In genomic region chr1:32992489-32993214, GRCh38 we compare ENCODE assay signal across 8 cellular contexts. TPM values are rescaled to one million over a fixed set of nuclear protein-coding genes. Genes with fewer than 3 reads are reported as not detected.
DNase-seq lines count a peak whose midpoint lies in the region; ATAC-seq and TF ChIP-seq lines count a peak whose summit lies in the region.

No MANE protein-coding gene starts in this region.

- no peaks in the 10 kb centered on the region for H3K36me3 Mint-ChIP-seq in activated naive CD8-positive, alpha-beta T cell

- H3K9me3 ChIP-seq in BLaER1 (no peaks in the 10 kb centered on the region), PC-3 (ENCODE audit: low read length) (no peaks in the 10 kb centered on the region), heart left ventricle (no peaks in the 10 kb centered on the region), skeletal muscle satellite cell (replicated peaks; ENCODE audit: low read length) (no peaks in the 10 kb centered on the region)

- no peaks in the 10 kb centered on the region for H3K27me3 ChIP-seq in BLaER1
- no peaks in the 10 kb centered on the region for H3K27me3 ChIP-seq in PC-3 (ENCODE audit: low read length)
- H3K27me3 ChIP-seq in heart left ventricle: no peaks in the 10 kb centered on the region
- H3K27me3 ChIP-seq in skeletal muscle satellite cell (ENCODE audit: control insufficient read depth, insufficient read depth, low read length): no peaks in the 10 kb centered on the region

- H3K36me3 ChIP-seq in BLaER1 (no peaks in the 10 kb centered on the region), PC-3 (ENCODE audit: low read depth, low read length) (no peaks in the 10 kb centered on the region), heart left ventricle (no peaks in the 10 kb centered on the region), skeletal muscle satellite cell (ENCODE audit: insufficient read depth, low read length) (no peaks in the 10 kb centered on the region)

- peak overlapping the region; percentile 89 for H3K4me2 ChIP-seq in BLaER1
- peak overlapping the region; percentile 55 for H3K4me2 ChIP-seq in PC-3 (ENCODE audit: low read length)
- H3K4me2 ChIP-seq in skeletal muscle satellite cell (ENCODE audit: low read length): peak overlapping the region; percentile 14

- H2AFZ ChIP-seq in PC-3 (ENCODE audit: low read length): no peak overlapping the region

- 58 to 71% (median 61%) methylated on average over 4 to 5 of the region's 5 CpGs for WGBS in heart left ventricle, 4 donors

- H3K4me3 ChIP-seq in BLaER1: peak overlapping the region; percentile 51
- no peak overlapping the region for H3K4me3 ChIP-seq in PC-3 (ENCODE audit: low read length)
- H3K4me3 ChIP-seq in heart left ventricle: no peak overlapping the region
- H3K4me3 ChIP-seq in skeletal muscle satellite cell (ENCODE audit: low read length): peak overlapping the region; percentile 7

- POLR2A ChIA-PET in PC-3 (lab: Charles Lee; ENCODE audit: unreplicated experiment): interaction anchor here (0.5 to 1.1 kb wide), 6 partner anchors 10 to 94 kb away, joined by 3 to 15 read pairs (median 3); partner anchors contain the start of gene RNF19B

- H3F3A ChIP-seq in PC-3 (ENCODE audit: low read length, unreplicated experiment): peaks cover 4% of the 10 kb centered on the region

- TSS peak; percentile 96 for BruUV-seq in PC-3 (replicated peaks; lab: Mats Ljungman, UMichigan)

- ATAC-seq in GM19043 (IDR thresholded peaks at IDR 0.05; ENCODE audit: low read depth, unreplicated experiment) (peak; percentile 86), HG03108 (IDR thresholded peaks at IDR 0.05; ENCODE audit: unreplicated experiment) (peak; percentile 90), PC-3 (peak; percentile 94), heart left ventricle (peak; percentile 55 to 89 (median 76))

- peak overlapping the region; percentile 37 for H3K27ac Mint-ChIP-seq in activated naive CD8-positive, alpha-beta T cell

- H3K4me1 ChIP-seq in BLaER1: peaks cover 97% of the 10 kb centered on the region
- H3K4me1 ChIP-seq in PC-3 (ENCODE audit: insufficient read depth, low read length): peaks cover 48% of the 10 kb centered on the region
- peaks cover 17 to 90% (median 56%) of the 10 kb centered on the region in 12 donors for H3K4me1 ChIP-seq in heart left ventricle
- peaks cover 47% of the 10 kb centered on the region for H3K4me1 ChIP-seq in skeletal muscle satellite cell (ENCODE audit: control insufficient read depth, insufficient read depth, low read length)

- TF ChIP-seq CTCF in PC-3 (conservative IDR thresholded peaks at IDR 0.05; ENCODE audit: low read depth, low read length): no peak
- TF ChIP-seq CTCF in heart left ventricle (IDR thresholded peaks at IDR 0.05): no peak

- DNase-seq in PC-3 (peak; percentile 93), heart left ventricle (peak; percentile 74 to 88 (median 86))
- no peak for DNase-seq in effector CD8-positive, alpha-beta T cell (lab: John Stamatoyannopoulos, UW)

- H4K20me1 ChIP-seq in BLaER1 (no peaks in the 10 kb centered on the region), PC-3 (ENCODE audit: low read length) (no peaks in the 10 kb centered on the region)

- H3K9me2 ChIP-seq in PC-3 (replicated peaks; ENCODE audit: low read length): no peaks in the 10 kb centered on the region

- H3K9ac ChIP-seq in BLaER1 (peak overlapping the region; percentile 57; the same call in 1 of the 2 replicates), PC-3 (ENCODE audit: low read length) (no peak overlapping the region), skeletal muscle satellite cell (ENCODE audit: low read depth, low read length) (peak overlapping the region; percentile 58)

- peak overlapping the region; percentile 82 for H3K27ac ChIP-seq in BLaER1
- H3K27ac ChIP-seq in PC-3 (ENCODE audit: low read length): peak overlapping the region; percentile 61
- peak overlapping the region in 11 of 12 donors; percentile 1 to 92 (median 57) for H3K27ac ChIP-seq in heart left ventricle

- peak in 1 of 2 donors; percentile 24 for TF ChIP-seq POLR2A in heart left ventricle (IDR thresholded peaks at IDR 0.05)

- no peaks in the 10 kb centered on the region for H3K9me3 Mint-ChIP-seq in activated naive CD8-positive, alpha-beta T cell (ENCODE audit: low read depth)

- peaks cover 30% of the 10 kb centered on the region for H3K4me1 Mint-ChIP-seq in activated naive CD8-positive, alpha-beta T cell (ENCODE audit: low read depth)

- CTCF ChIA-PET in PC-3 (lab: Charles Lee): interaction anchor here (1.0 kb wide), 1 partner anchor 15 kb away, joined by 8 read pairs; no protein-coding TSS in a partner anchor

- intact Hi-C loops in PC-3 (cut with micrococcal nuclease) (loop anchor here (2.0 to 5.0 kb wide), 3 partner anchors 14 to 60 kb away; no protein-coding TSS in a partner anchor), heart left ventricle (cut with DNase I) (loop anchor here in 1 of 10 donors (10.0 kb wide), 1 partner anchor 48 kb away; no protein-coding TSS in a partner anchor)

- peak overlapping the region; percentile 5 for H3K4me3 Mint-ChIP-seq in activated naive CD8-positive, alpha-beta T cell

- no peaks in the 10 kb centered on the region for H3K79me2 ChIP-seq in PC-3 (ENCODE audit: low read length)

- H3K27me3 Mint-ChIP-seq in activated naive CD8-positive, alpha-beta T cell: no peaks in the 10 kb centered on the region

RNA-seq across cellular contexts. Expression of gene RNF19B, which starts 28.0 kb away (rescaled TPM):
- total RNA-seq in PC-3 (2014; rRNA removed) (17.9 and 21.3 TPM in 2 replicates), heart left ventricle (10 to 100 TPM in 8 of 9 donors, 1 to 10 TPM in 1; 10.0 to 42.5 (median 15.2) TPM)
- 10 to 100 TPM in 1 of 2 donors, 1 to 10 TPM in 1; 1.5 to 15.2 TPM for polyA plus RNA-seq in heart left ventricle
- 9.0 and 10.4 TPM in 2 replicates for total RNA-seq in skeletal muscle satellite cell (2012; rRNA removed)

RNA-seq across cellular contexts. Expression of gene AK2, which starts 44.0 kb away (rescaled TPM):
- total RNA-seq in PC-3 (2014; rRNA removed): 213 and 236 TPM in 2 replicates
- 100 to 1,000 TPM; 101 to 189 (median 120) TPM for total RNA-seq in heart left ventricle
- 100 to 1,000 TPM; 153 to 292 TPM for polyA plus RNA-seq in heart left ventricle
- total RNA-seq in skeletal muscle satellite cell (2012; rRNA removed): 224 and 288 TPM in 2 replicates

Comparison
In these comparisons a context has a peak if more than half of its experiments do, and no peak if none do; other contexts are left out.
1. H3K4me2 ChIP-seq: peak in every context shown above with its lines; median percentile 89 in BLaER1; 55 in PC-3; 14 in skeletal muscle satellite cell.
2. H3K4me3 ChIP-seq: peak in BLaER1 (single experiment) and skeletal muscle satellite cell (single experiment); none in PC-3 (single experiment) and heart left ventricle (0 of 12).
3. Peak in every context shown above with its lines, with median percentiles within 50 percentile points of each other: H3K27ac ChIP-seq and ATAC-seq.